In genomic region chr1:163315773-163316374, GRCh38 we compare ENCODE assay signal across 1 cellular context.
TF ChIP-seq lines count a peak whose summit lies in the region.

No MANE protein-coding gene starts in this region.

TF ChIP-seq in WTC11, 78 proteins besides CTCF, POLR2A, EP300 and RAD21 (continued from another document):
- TF ChIP-seq ATF2 (CRISPR knock-in tag; IDR thresholded peaks at IDR 0.05; ENCODE audit: borderline replicate concordance, low read depth) (no peak), ZBTB21 (CRISPR knock-in tag; IDR thresholded peaks at IDR 0.05; ENCODE audit: borderline replicate concordance) (no peak), FOXP4 (CRISPR knock-in tag; IDR thresholded peaks at IDR 0.05) (no peak)
